In genomic region chr5:180607861-180608571, GRCh38 we compare ENCODE assay signal across 20 cellular contexts. TPM values are rescaled to one million over a fixed set of nuclear protein-coding genes. Genes with fewer than 3 reads are reported as not detected.
A peak's percentile ranks its signal among the peaks of the same experiment; 100 is the strongest.
DNase-seq lines count a peak whose midpoint lies in the region; FAIRE-seq and TF ChIP-seq lines count a peak whose summit lies in the region.
"Had no signal": no experiment of that assay in that cellular context is flagged by ENCODE, and none has a peak within 500 bp of the region (broad histone marks: within the 10 kb centered on the region; RNA-seq: fewer than 3 reads in every experiment).

No MANE protein-coding gene starts in this region.

- CTCF ChIA-PET in endothelial cell of umbilical vein (lab: Charles Lee), result no interaction called here
- CTCF ChIA-PET in activated naive CD4-positive, alpha-beta T cell treated with anti-CD3 and anti-CD28 coated beads, Interleukin-2, amount 10 ng/mL, durations not matched to agents 7 days and 5 days (lab: Charles Lee), result no interaction called here

- dilution Hi-C loops in endothelial cell of umbilical vein (cut with MboI; ENCODE audit: extremely low pct_ligation_motif_present, low sequenced_read_pairs), result no loop called here

- peaks cover 2% of the 10 kb centered on the region for H3K4me1 Mint-ChIP-seq in activated naive CD4-positive, alpha-beta T cell treated with anti-CD3 and anti-CD28 coated beads, Interleukin-2, amount 10 ng/mL, durations not matched to agents 7 days and 5 days
- H3K4me1 Mint-ChIP-seq: activated CD8-positive, alpha-beta memory T cell treated with anti-CD3 and anti-CD28 coated beads, Interleukin-2, amount 10 ng/mL, durations not matched to agents 7 days and 5 days had no signal

- no peak for TF ChIP-seq POLR2A in endothelial cell of umbilical vein (IDR thresholded peaks at IDR 0.05; ENCODE audit: low read depth, low read length)

- H3K4me1 ChIP-seq in endothelial cell of umbilical vein (ENCODE audit: control insufficient read depth, extremely low read depth, insufficient read depth, low read length), result peaks cover under 1% of the 10 kb centered on the region
- H3K4me1 ChIP-seq: esophagus squamous epithelium, Peyer's patch, right lobe of liver, stomach had no signal

- H2AFZ ChIP-seq in endothelial cell of umbilical vein (ENCODE audit: low read depth, low read length), result no peak overlapping the region

- BruUV-seq in endothelial cell of umbilical vein (replicated peaks; lab: Mats Ljungman, UMichigan), result TSS peak; percentile 57

- no peak for FAIRE-seq in endothelial cell of umbilical vein (lab: Jason Lieb, UNC)

- no peaks in the 10 kb centered on the region for H3K9me1 ChIP-seq in endothelial cell of umbilical vein (replicated peaks; ENCODE audit: control insufficient read depth, extremely low read depth, insufficient read depth, low read length)

- POLR2A ChIA-PET in endothelial cell of umbilical vein (lab: Charles Lee), result no interaction called here

- DNase-seq in stimulated activated CD4-positive, alpha-beta T cell treated with anti-CD3 and anti-CD28 coated beads, Interleukin-4, amount 100 ng/mL, for 24 hours, result peak; percentile 15
- DNase-seq in stimulated activated CD4-positive, alpha-beta T cell treated with anti-CD3 and anti-CD28 coated beads, Interleukin-2, amount 100 ng/mL, for 24 hours, result no peak
- DNase-seq in endothelial cell of umbilical vein (ENCODE audit: low read depth, low spot score) (no peak), myocyte (ENCODE audit: low read depth) (peak; percentile 89), ecto neural progenitor cell (ENCODE audit: low spot score) (no peak), KBM-7 (no peak), head of caudate nucleus (no peak)
- DNase-seq in activated naive CD4-positive, alpha-beta T cell treated with anti-CD3 and anti-CD28 coated beads, Interleukin-2, amount 10 ng/mL, durations not matched to agents 7 days and 5 days, result no peak
- DNase-seq: activated CD8-positive, alpha-beta memory T cell treated with anti-CD3 and anti-CD28 coated beads, Interleukin-2, amount 10 ng/mL, durations not matched to agents 7 days and 5 days; esophagus squamous epithelium; immature natural killer cell; MG63; NCI-H187; NCI-H345; Peyer's patch; stomach; T-helper 9 cell had no signal

- no peaks in the 10 kb centered on the region for H3K9me3 ChIP-seq in endothelial cell of umbilical vein (replicated peaks; ENCODE audit: control insufficient read depth, insufficient read depth, low read length)
- H3K9me3 ChIP-seq: esophagus squamous epithelium, MG63, Peyer's patch, right lobe of liver, stomach had no signal

- no peak overlapping the region for H3K4me3 Mint-ChIP-seq in activated naive CD4-positive, alpha-beta T cell treated with anti-CD3 and anti-CD28 coated beads, Interleukin-2, amount 10 ng/mL, durations not matched to agents 7 days and 5 days
- H3K4me3 Mint-ChIP-seq: activated CD8-positive, alpha-beta memory T cell treated with anti-CD3 and anti-CD28 coated beads, Interleukin-2, amount 10 ng/mL, durations not matched to agents 7 days and 5 days; immature natural killer cell had no signal

- intact Hi-C loops in endothelial cell of umbilical vein (cut with micrococcal nuclease) (loop anchor here (2.0 kb wide), 2 partner anchors 113 to 315 kb away; partner anchors contain the start of genes CNOT6 and MAPK9), head of caudate nucleus (cut with DNase I) (no loop called here)

- in situ Hi-C loops in KBM-7 (cut with MboI; ENCODE audit: low pct_unique_long_range_greater_than_20kb, low sequenced_read_pairs), result no loop called here

- no peaks in the 10 kb centered on the region for H3K9me3 Mint-ChIP-seq in activated naive CD4-positive, alpha-beta T cell treated with anti-CD3 and anti-CD28 coated beads, Interleukin-2, amount 10 ng/mL, durations not matched to agents 7 days and 5 days
- H3K9me3 Mint-ChIP-seq: activated T-helper 2 cell treated with anti-CD3 and anti-CD28 coated beads, Interferon-gamma antibody, Interleukin-2, Interleukin-4, amounts not matched to agents 10 μg/mL and 5 μg/mL and 100 μg/mL, durations not matched to agents 14 hours and 24 hours and 36 hours; immature natural killer cell had no signal

- H3K79me2 ChIP-seq in endothelial cell of umbilical vein (ENCODE audit: control insufficient read depth, insufficient read depth, low read length), result no peaks in the 10 kb centered on the region

- H3K27me3 Mint-ChIP-seq in activated naive CD4-positive, alpha-beta T cell treated with anti-CD3 and anti-CD28 coated beads, Interleukin-2, amount 10 ng/mL, durations not matched to agents 7 days and 5 days, result peaks cover 10% of the 10 kb centered on the region
- H3K27me3 Mint-ChIP-seq: activated CD8-positive, alpha-beta memory T cell treated with anti-CD3 and anti-CD28 coated beads, Interleukin-2, amount 10 ng/mL, durations not matched to agents 7 days and 5 days had no signal

- H3K36me3 Mint-ChIP-seq in activated naive CD4-positive, alpha-beta T cell treated with anti-CD3 and anti-CD28 coated beads, Interleukin-2, amount 10 ng/mL, durations not matched to agents 7 days and 5 days, result no peaks in the 10 kb centered on the region
- H3K36me3 Mint-ChIP-seq: activated CD8-positive, alpha-beta memory T cell treated with anti-CD3 and anti-CD28 coated beads, Interleukin-2, amount 10 ng/mL, durations not matched to agents 7 days and 5 days; immature natural killer cell had no signal

- peaks cover 0 to 2% of the 10 kb centered on the region in 2 experiments for H3K36me3 ChIP-seq in endothelial cell of umbilical vein (ENCODE audit: control insufficient read depth in 2 of 2, extremely low read depth in 1 of 2, insufficient read depth in 2 of 2, low read length in 2 of 2)
- H3K36me3 ChIP-seq: esophagus squamous epithelium, MG63, Peyer's patch, right lobe of liver, stomach had no signal

- no peak for TF ChIP-seq CTCF in endothelial cell of umbilical vein (IDR thresholded peaks at IDR 0.05; ENCODE audit: extremely low read depth in 1 of 2, insufficient read depth in 1 of 2, low read depth in 1 of 2, low read length in 2 of 2)

- no peak overlapping the region for H3K9ac ChIP-seq in endothelial cell of umbilical vein (replicated peaks; ENCODE audit: extremely low read depth, insufficient read depth, low read length)

- H3K27ac Mint-ChIP-seq in activated naive CD4-positive, alpha-beta T cell treated with anti-CD3 and anti-CD28 coated beads, Interleukin-2, amount 10 ng/mL, durations not matched to agents 7 days and 5 days, result no peak overlapping the region
- H3K27ac Mint-ChIP-seq: activated CD8-positive, alpha-beta memory T cell treated with anti-CD3 and anti-CD28 coated beads, Interleukin-2, amount 10 ng/mL, durations not matched to agents 7 days and 5 days; activated T-helper 2 cell treated with anti-CD3 and anti-CD28 coated beads, Interferon-gamma antibody, Interleukin-2, Interleukin-4, amounts not matched to agents 10 μg/mL and 5 μg/mL and 100 μg/mL, durations not matched to agents 14 hours and 24 hours and 36 hours; immature natural killer cell had no signal

- H3K4me2 ChIP-seq in endothelial cell of umbilical vein (ENCODE audit: insufficient read depth, low read length), result no peak overlapping the region

- H3K27ac ChIP-seq in endothelial cell of umbilical vein (ENCODE audit: insufficient read depth, low read depth, low read length), result no peak overlapping the region
- H3K27ac ChIP-seq: esophagus squamous epithelium, Peyer's patch, right lobe of liver, stomach had no signal

- no peaks in the 10 kb centered on the region for H4K20me1 ChIP-seq in endothelial cell of umbilical vein (replicated peaks; ENCODE audit: control insufficient read depth, extremely low read depth, insufficient read depth, low read length)

- H3K4me3 ChIP-seq in endothelial cell of umbilical vein (replicated peaks in 1 of 3; ENCODE audit: insufficient read depth in 1 of 3, low read depth in 1 of 3, low read length in 3 of 3), result no peak overlapping the region
- H3K4me3 ChIP-seq: esophagus squamous epithelium, MG63, Peyer's patch, right lobe of liver, stomach had no signal

- H3K27me3 ChIP-seq in endothelial cell of umbilical vein (ENCODE audit: control insufficient read depth in 2 of 2, insufficient read depth in 2 of 2, low read length in 2 of 2), result no peaks in the 10 kb centered on the region
- H3K27me3 ChIP-seq: MG63, Peyer's patch, right lobe of liver had no signal

TF ChIP-seq in endothelial cell of umbilical vein, 7 proteins besides CTCF, POLR2A, EP300 and RAD21 (continues in another document):
- TF ChIP-seq EZH2 (IDR thresholded peaks at IDR 0.05; ENCODE audit: borderline replicate concordance, low read depth, low read length, severe bottlenecking), result no peak
- no peak for TF ChIP-seq JUN (IDR thresholded peaks at IDR 0.05; ENCODE audit: borderline replicate concordance, insufficient read depth, insufficient read length, low read depth)
- no peak for TF ChIP-seq POLR2AphosphoS5 (IDR thresholded peaks at IDR 0.05; ENCODE audit: insufficient read depth, low read depth, low read length)
- TF ChIP-seq, protein P1, sequence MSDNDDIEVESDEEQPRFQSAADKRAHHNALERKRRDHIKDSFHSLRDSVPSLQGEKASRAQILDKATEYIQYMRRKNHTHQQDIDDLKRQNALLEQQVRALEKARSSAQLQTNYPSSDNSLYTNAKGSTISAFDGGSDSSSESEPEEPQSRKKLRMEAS (IDR thresholded peaks at IDR 0.05; ENCODE audit: insufficient read depth, insufficient read length), result no peak
- no peak for TF ChIP-seq GATA2 (IDR thresholded peaks at IDR 0.05; ENCODE audit: insufficient read depth, insufficient read length, low read depth, low read length)

RNA-seq across cellular contexts. Expression of gene SCGB3A1, which starts 16.7 kb away (rescaled TPM):
- total RNA-seq in endothelial cell of umbilical vein (0.73 TPM in 1 of 2 replicates, not detected in the other), myocyte (not detected in 2 replicates)
- 0.22 TPM in 1 of 2 replicates, not detected in the other for polyA plus RNA-seq in endothelial cell of umbilical vein
- polyA plus RNA-seq in endothelial cell of umbilical vein (2011; cell fraction: cytosol; rRNA removed), result not detected in 2 replicates
- polyA plus RNA-seq in endothelial cell of umbilical vein (2011; cell fraction: nucleus; rRNA removed), result not detected in 2 replicates
- not detected in 2 replicates for polyA plus RNA-seq in endothelial cell of umbilical vein (2012)
- polyA minus RNA-seq in endothelial cell of umbilical vein, result not detected in 2 replicates
- not detected for polyA minus RNA-seq in endothelial cell of umbilical vein (2011; cell fraction: cytosol; rRNA and poly(A)+ RNA removed)
- not detected in 2 replicates for polyA minus RNA-seq in endothelial cell of umbilical vein (2011; cell fraction: nucleus; rRNA and poly(A)+ RNA removed)
- not detected for polyA plus RNA-seq in myocyte (2012)
- total RNA-seq: activated CD8-positive, alpha-beta memory T cell treated with anti-CD3 and anti-CD28 coated beads, Interleukin-2, amount 10 ng/mL, durations not matched to agents 7 days and 5 days; activated T-helper 2 cell treated with anti-CD3 and anti-CD28 coated beads, Interferon-gamma antibody, Interleukin-2, Interleukin-4, amounts not matched to agents 10 μg/mL and 5 μg/mL and 100 μg/mL, durations not matched to agents 14 hours and 24 hours and 36 hours; Peyer's patch; urinary bladder had no signal

RNA-seq across cellular contexts. Expression of gene FLT4, which starts 41.4 kb away (rescaled TPM):
- 66.5 and 71.5 TPM in 2 replicates for total RNA-seq in endothelial cell of umbilical vein
- polyA plus RNA-seq in endothelial cell of umbilical vein, result 44.4 and 50.9 TPM in 2 replicates
- polyA plus RNA-seq in endothelial cell of umbilical vein (2011; cell fraction: cytosol; rRNA removed), result 17.8 and 21.3 TPM in 2 replicates
- polyA plus RNA-seq in endothelial cell of umbilical vein (2011; cell fraction: nucleus; rRNA removed), result 147 and 169 TPM in 2 replicates
- polyA plus RNA-seq in endothelial cell of umbilical vein (2012), result 1.6 and 3.0 TPM in 2 replicates
- polyA minus RNA-seq in endothelial cell of umbilical vein, result 74.5 and 89.1 TPM in 2 replicates
- polyA minus RNA-seq in endothelial cell of umbilical vein (2011; cell fraction: cytosol; rRNA and poly(A)+ RNA removed), result not detected
- 42.6 and 83.9 TPM in 2 replicates for polyA minus RNA-seq in endothelial cell of umbilical vein (2011; cell fraction: nucleus; rRNA and poly(A)+ RNA removed)
- 0.75 and 2.4 TPM in 2 replicates for total RNA-seq in myocyte
- 0.58 TPM for polyA plus RNA-seq in myocyte (2012)

Comparison
In these comparisons a context has a peak if more than half of its experiments do, and no peak if none do; other contexts are left out.
1. DNase-seq: peak in stimulated activated CD4-positive, alpha-beta T cell treated with anti-CD3 and anti-CD28 coated beads, Interleukin-4, amount 100 ng/mL, for 24 hours (single experiment) and myocyte (single experiment); none in stimulated activated CD4-positive, alpha-beta T cell treated with anti-CD3 and anti-CD28 coated beads, Interleukin-2, amount 100 ng/mL, for 24 hours (0 of 2), endothelial cell of umbilical vein (single experiment), ecto neural progenitor cell (single experiment), KBM-7 (single experiment), head of caudate nucleus (0 of 42) and activated naive CD4-positive, alpha-beta T cell treated with anti-CD3 and anti-CD28 coated beads, Interleukin-2, amount 10 ng/mL, durations not matched to agents 7 days and 5 days (single experiment).
2. RNA of gene FLT4, which starts 41.4 kb away (total RNA-seq): 66.5 to 71.5 TPM in endothelial cell of umbilical vein; 0.75 to 2.4 TPM in myocyte; every median in the first group is over 10 times any median in the second.